ENCODE assay signal across 11 cellular contexts in the genomic region with DNA sequence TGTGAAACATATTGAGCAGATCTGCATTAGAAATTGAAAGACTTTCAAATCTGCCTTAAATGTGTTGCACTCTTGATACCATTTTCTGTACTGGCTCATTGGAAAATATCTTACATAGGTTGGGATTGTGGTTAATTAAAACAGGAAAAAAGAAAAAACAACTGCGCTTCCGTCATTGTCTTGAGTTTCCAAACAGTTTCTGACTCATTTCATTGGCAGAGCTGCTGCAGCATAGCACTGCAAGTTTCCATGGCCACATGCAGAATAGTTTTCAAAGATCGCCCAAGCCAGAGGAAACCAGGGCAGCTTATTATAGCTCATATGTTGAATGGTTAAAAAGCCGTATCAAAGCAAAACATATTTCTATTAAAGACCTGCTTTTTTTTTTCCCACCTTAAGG.
DNase-seq lines count a peak whose midpoint lies in the region; ATAC-seq and TF ChIP-seq lines count a peak whose summit lies in the region.
"Had no signal": no experiment of that assay in that cellular context is flagged by ENCODE, and none has a peak within 500 bp of the region (broad histone marks: within the 10 kb centered on the region; RNA-seq: fewer than 3 reads in every experiment).

No MANE protein-coding gene starts in this region.

- no peak overlapping the region; the same call in 1 of the 2 replicates for H2AFZ ChIP-seq in GM23248
- peak overlapping the region; percentile 32 for H2AFZ ChIP-seq in SU-DHL-6 (ENCODE audit: low read depth, low read length, severe bottlenecking)

- H3F3A ChIP-seq in GM23248 (ENCODE audit: insufficient read depth) (no peaks in the 10 kb centered on the region), SU-DHL-6 (ENCODE audit: insufficient read depth) (no peaks in the 10 kb centered on the region)

- TF ChIP-seq CTCF in SU-DHL-6 (IDR thresholded peaks at IDR 0.05; ENCODE audit: insufficient read depth, low read length, poor library complexity, severe bottlenecking) (no peak), GM13976 (IDR thresholded peaks at IDR 0.05; ENCODE audit: borderline replicate concordance, control extremely low read depth, extremely low read depth, insufficient read depth, missing control alignments) (no peak)

- DNase-seq in GM23248 (peak; percentile 38), fibroblast of gingiva (ENCODE audit: low read depth) (peak; percentile 90), renal cortical epithelial cell (ENCODE audit: low read depth) (peak; percentile 80), GM13976 (ENCODE audit: low spot score) (no peak)
- no peak for DNase-seq in activated CD4-positive, alpha-beta T cell treated with anti-CD3 and anti-CD28 coated beads, Interleukin-2, amount 50 U/mL, for 4 hours
- DNase-seq: dermis blood vessel endothelial cell, NCI-H82, T1000 had no signal

- H3K4me2 ChIP-seq in GM23248 (ENCODE audit: unreplicated experiment) (peak overlapping the region; percentile 24), SU-DHL-6 (ENCODE audit: low read depth, low read length, poor library complexity, severe bottlenecking) (no peak overlapping the region)

- H3K79me2 ChIP-seq in GM23248 (ENCODE audit: insufficient read depth) = no peaks in the 10 kb centered on the region
- H3K79me2 ChIP-seq in SU-DHL-6 (ENCODE audit: insufficient read depth, low read length) = no peaks in the 10 kb centered on the region

- no peak for ATAC-seq in HG03175 (IDR thresholded peaks at IDR 0.05; ENCODE audit: unreplicated experiment)
- no peak for ATAC-seq in GM21526 (IDR thresholded peaks at IDR 0.05; ENCODE audit: low FRiP score, unreplicated experiment)

- no peaks in the 10 kb centered on the region for H3K27me3 ChIP-seq in GM23248 (replicated peaks; ENCODE audit: insufficient read depth)
- H3K27me3 ChIP-seq in SU-DHL-6 (ENCODE audit: low read length) = no peaks in the 10 kb centered on the region

- in situ Hi-C loops in GM23248 (cut with MboI) (no loop called here), GM13976 (cut with MboI; ENCODE audit: low sequenced_read_pairs, unreplicated experiment) (no loop called here)

- H4K20me1 ChIP-seq in GM23248 (ENCODE audit: insufficient read depth) = no peaks in the 10 kb centered on the region
- H4K20me1 ChIP-seq in SU-DHL-6 (ENCODE audit: low read depth, low read length) = no peaks in the 10 kb centered on the region

- H3K36me3 ChIP-seq in GM23248 (ENCODE audit: low read depth) = no peaks in the 10 kb centered on the region
- H3K36me3 ChIP-seq in SU-DHL-6 (ENCODE audit: low read length) = no peaks in the 10 kb centered on the region

- WGBS in GM23248 (ENCODE audit: low coverage in 1 of 2, low lambda C conversion rate in 2 of 2, missing lambda C conversion rate in 2 of 2), 2 experiments = 1 to 4% methylated on average over 4 of the region's 4 CpGs

- H3K9me3 ChIP-seq in GM23248 (ENCODE audit: low read depth) (no peaks in the 10 kb centered on the region), SU-DHL-6 (ENCODE audit: insufficient read depth, low read length) (no peaks in the 10 kb centered on the region)

- H3K4me3 ChIP-seq in GM23248 (no peak overlapping the region), SU-DHL-6 (ENCODE audit: insufficient read depth, low read length, poor library complexity, severe bottlenecking) (no peak overlapping the region)

- H3K27ac ChIP-seq in GM23248 (no peak overlapping the region), SU-DHL-6 (ENCODE audit: low read depth, low read length) (no peak overlapping the region)

- no peaks in the 10 kb centered on the region for H3K9me2 ChIP-seq in GM23248 (ENCODE audit: insufficient read depth)
- no peaks in the 10 kb centered on the region for H3K9me2 ChIP-seq in SU-DHL-6 (replicated peaks; ENCODE audit: insufficient read depth, low read length)

- H3K9ac ChIP-seq in GM23248 (no peak overlapping the region), SU-DHL-6 (ENCODE audit: low read length) (no peak overlapping the region)

- no peaks in the 10 kb centered on the region for H3K4me1 ChIP-seq in GM23248 (ENCODE audit: insufficient read depth)

Comparison
In these comparisons a context has a peak if more than half of its experiments do, and no peak if none do; other contexts are left out.
1. DNase-seq: peak in GM23248 (single experiment), fibroblast of gingiva (single experiment) and renal cortical epithelial cell (single experiment); none in GM13976 (single experiment) and activated CD4-positive, alpha-beta T cell treated with anti-CD3 and anti-CD28 coated beads, Interleukin-2, amount 50 U/mL, for 4 hours (0 of 2).